8 cellular contexts compared by ENCODE assay signal in the genomic region with DNA sequence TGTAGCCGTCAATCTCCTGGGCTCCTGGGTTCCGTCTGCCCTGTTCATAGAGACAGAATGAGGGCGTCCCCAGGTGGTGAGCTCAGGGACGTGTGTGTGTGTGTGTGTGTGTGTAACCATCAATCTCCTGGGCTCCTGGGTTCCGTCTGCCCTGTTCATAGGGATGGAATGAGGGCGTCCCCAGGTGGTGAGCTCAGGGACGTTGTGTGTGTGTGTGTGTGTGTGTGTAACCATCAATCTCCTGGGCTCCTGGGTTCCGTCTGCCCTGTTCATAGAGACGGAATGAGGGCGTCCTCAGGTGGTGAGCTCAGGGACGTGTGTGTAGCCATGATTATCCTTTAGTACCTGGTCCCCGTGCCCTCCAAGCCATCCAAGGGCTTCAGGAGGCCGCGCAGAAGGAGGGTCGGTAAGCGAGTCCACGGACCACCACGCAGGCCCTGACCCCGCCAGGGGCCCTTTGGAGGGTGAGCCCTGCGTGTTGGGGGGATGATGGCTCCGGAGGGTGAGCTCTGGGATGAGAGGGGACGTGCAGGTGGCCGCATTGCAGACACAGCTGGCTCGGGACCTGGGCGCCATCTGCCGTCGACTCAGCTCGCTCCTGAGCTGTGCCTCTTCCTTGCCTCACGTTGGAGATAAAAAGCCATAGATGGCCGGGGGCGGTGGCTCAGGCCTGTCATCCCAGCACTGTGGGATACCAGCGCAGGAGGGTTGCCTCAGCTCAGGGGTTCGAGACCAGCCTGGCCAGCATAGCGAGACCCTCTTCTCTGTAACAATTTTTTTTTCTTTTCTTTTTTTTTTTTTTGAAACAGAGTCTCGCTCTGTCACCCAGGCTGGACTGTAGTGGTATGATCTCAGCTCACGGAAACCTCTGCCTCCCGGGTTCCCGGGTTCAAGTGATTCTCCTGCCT. TPM values are rescaled to one million over a fixed set of nuclear protein-coding genes. Genes with fewer than 3 reads are reported as not detected.
A peak's percentile ranks its signal among the peaks of the same experiment; 100 is the strongest.
DNase-seq lines count a peak whose midpoint lies in the region; ATAC-seq, FAIRE-seq and TF ChIP-seq lines count a peak whose summit lies in the region.

No MANE protein-coding gene starts in this region.

- H3K4me1 ChIP-seq in GM12878 (ENCODE audit: control insufficient read depth, insufficient read depth, low read length) = peaks cover 7% of the 10 kb centered on the region
- peaks cover 7 to 21% of the 10 kb centered on the region in 2 donors for H3K4me1 ChIP-seq in left lung

- POLR2A ChIA-PET in GM12878 (lab: Charles Lee) = no interaction called here

- no peak overlapping the region for H3K27ac ChIP-seq in GM12878 (ENCODE audit: control insufficient read depth, insufficient read depth)
- no peak overlapping the region for H3K27ac ChIP-seq in left lung

- 51% methylated on average over 38 of the region's 38 CpGs for WGBS in GM12878 (ENCODE audit: insufficient coverage, insufficient replicate concordance, low lambda C conversion rate, missing lambda C conversion rate)

- intact Hi-C loops in GM12878 (cut with micrococcal nuclease; ENCODE audit: unreplicated experiment) (no loop called here), left lung (cut with DNase I) (no loop called here)

- no peak overlapping the region for H3K9ac ChIP-seq in GM12878 (ENCODE audit: control insufficient read depth, insufficient read depth, low read length)

- CTCF ChIA-PET in GM12878 (lab: Yijun Ruan, JAX) = no interaction called here

- DNase-seq in CD1c-positive myeloid dendritic cell (ENCODE audit: extremely low spot score) = peak; percentile 24
- peak; percentile 68 for DNase-seq in Jurkat, Clone E6-1 (ENCODE audit: low read depth, low spot score)
- no peak for DNase-seq in GM12878 (ENCODE audit: low read depth, low spot score)
- DNase-seq in left lung = peak; percentile 51 to 76
- no peak for DNase-seq in EL
- DNase-seq in anterior cingulate cortex (lab: John Stamatoyannopoulos, UW) = no peak
- DNase-seq in NCI-H2081 (lab: John Stamatoyannopoulos, UW) = no peak

- no peak overlapping the region for H3K4me2 ChIP-seq in GM12878 (ENCODE audit: control insufficient read depth, insufficient read depth)

- TF ChIP-seq RAD21 in GM12878 (IDR thresholded peaks at IDR 0.05; ENCODE audit: insufficient read depth, low read depth, low read length) = 0 out of 2 replicates have a peak, but pooled peaks have one; percentile 13

- RAD21 ChIA-PET in GM12878 (lab: Charles Lee; ENCODE audit: unreplicated experiment) = no interaction called here

- H3K79me2 ChIP-seq in GM12878 (ENCODE audit: control insufficient read depth, insufficient read depth, low read length) = peaks cover 10% of the 10 kb centered on the region

- H3K36me3 ChIP-seq in GM12878 (ENCODE audit: control insufficient read depth in 2 of 2, insufficient read depth in 2 of 2, low read length in 1 of 2) (no peaks in the 10 kb centered on the region), left lung (no peaks in the 10 kb centered on the region)

- TF ChIP-seq POLR2A in GM12878 (IDR thresholded peaks at IDR 0.05; ENCODE audit: low read depth, low read length) = no peak

- ATAC-seq in GM12878 = peak; percentile 15; the same call in 1 of the 3 replicates
- ATAC-seq in left lung = peak; percentile 30
- ATAC-seq in HG03432 (IDR thresholded peaks at IDR 0.05; ENCODE audit: unreplicated experiment) = no peak

- TF ChIP-seq EP300 in GM12878 (IDR thresholded peaks at IDR 0.05; ENCODE audit: borderline replicate concordance in 1 of 2, control insufficient read depth in 1 of 2, low read depth in 2 of 2, low read length in 2 of 2) = no peak

- TF ChIP-seq CTCF in GM12878 (IDR thresholded peaks at IDR 0.05 in 2 of 3, conservative IDR thresholded peaks at IDR 0.05 in 1 of 3; ENCODE audit: control insufficient read depth in 2 of 3, extremely low read depth in 1 of 3, insufficient read depth in 1 of 3, low read depth in 3 of 3, low read length in 3 of 3) (peak in 2 of 3 experiments; percentile 30 to 48; a peak in 3 of 6 replicates), left lung (IDR thresholded peaks at IDR 0.05) (no peak)

- H3K4me3 ChIP-seq in Jurkat, Clone E6-1 (ENCODE audit: low read length) = no peak overlapping the region
- H3K4me3 ChIP-seq in GM12878 (no peak overlapping the region), left lung (no peak overlapping the region)

- in situ Hi-C loops in GM12878 (cut with MboI) = no loop called here

- no peak overlapping the region; the same call in 1 of the 2 replicates for H2AFZ ChIP-seq in GM12878 (ENCODE audit: control insufficient read depth, low read depth, low read length)

- no peaks in the 10 kb centered on the region for H3K27me3 ChIP-seq in GM12878 (replicated peaks in 1 of 2; ENCODE audit: control insufficient read depth in 2 of 2, insufficient read depth in 2 of 2, low read length in 1 of 2)
- H3K27me3 ChIP-seq in left lung = peaks cover 0 to 9% of the 10 kb centered on the region in 2 donors

- H4K20me1 ChIP-seq in GM12878 (ENCODE audit: control insufficient read depth, insufficient read depth) = no peaks in the 10 kb centered on the region

- H3K9me3 ChIP-seq in GM12878 (replicated peaks; ENCODE audit: control insufficient read depth, insufficient read depth, low read length) (no peaks in the 10 kb centered on the region), left lung (no peaks in the 10 kb centered on the region)

- no TSS peak for BruUV-seq in GM12878 (replicated peaks; lab: Mats Ljungman, UMichigan)

- SMC1A ChIA-PET in GM12878 (lab: Charles Lee; ENCODE audit: uncharacterized antibody, unreplicated experiment) = no interaction called here

- FAIRE-seq in GM12878 (lab: Jason Lieb, UNC) = peak; percentile 99

TF ChIP-seq in GM12878, 131 proteins besides CTCF, POLR2A, EP300 and RAD21:
- TF ChIP-seq SMC3 (IDR thresholded peaks at IDR 0.05; ENCODE audit: borderline replicate concordance, low read length) = peak; percentile 29; the same call in 1 of the 2 replicates
- TF ChIP-seq NRF1 (conservative IDR thresholded peaks at IDR 0.05; ENCODE audit: low read depth, low read length) = no peak

RNA-seq across cellular contexts. Expression of gene GTPBP6, which starts 5.4 kb away (rescaled TPM):
- 38.8 TPM for polyA plus RNA-seq in Jurkat, Clone E6-1 (2012; ENCODE audit: insufficient read depth, insufficient read length)
- 16.9 and 20.4 TPM in 2 replicates for total RNA-seq in GM12878 (2013; cell fraction: nucleolus; rRNA removed)
- total RNA-seq in GM12878 (2014; rRNA removed) (42.7 and 49.1 TPM in 2 replicates), GM12878 (2014; rRNA removed; fragmentation: Illumina TruSeq; extraction: Trizol) (11.6 and 14.7 TPM in 2 replicates), GM12878 (2021) (65.9 and 71.0 TPM in 2 replicates), left lung (10 to 100 TPM; 41.0 to 57.8 TPM)
- 15.0 TPM for polyA plus RNA-seq in GM12878 (2011; ENCODE audit: low read depth)
- polyA plus RNA-seq in GM12878 (2011; rRNA removed) (10.6 and 27.5 TPM in 2 replicates), GM12878 (2014; fragmentation: Illumina TruSeq; extraction: Trizol) (4.8 and 8.6 TPM in 2 replicates), GM12878 (2014; fragmentation: Nextera tagmentation; extraction: Ambion mirVana) (1 to 10 TPM in 1 of 2 experiments, under 1 TPM in 1; 0.31 to 1.9 TPM), GM12878 (2014; rRNA removed) (48.2 and 55.5 TPM in 2 replicates), GM12878 (2016; fragmentation: Nextera tagmentation; extraction: Ambion mirVana) (10 to 100 TPM in 1 of 2 experiments, 1 to 10 TPM in 1; 8.5 to 46.1 TPM)
- polyA plus RNA-seq in GM12878 (2011; cell fraction: cytosol; rRNA removed) = 37.2 and 59.1 TPM in 2 replicates
- 60.0 and 78.8 TPM in 2 replicates for polyA plus RNA-seq in GM12878 (2011; cell fraction: nucleus; rRNA removed)
- 40.8 and 42.6 TPM in 2 replicates for polyA plus RNA-seq in GM12878 (2012)
- 20.8 and 31.1 TPM in 2 replicates for polyA minus RNA-seq in GM12878 (2011; rRNA and poly(A)+ RNA removed)
- polyA minus RNA-seq in GM12878 (2011; cell fraction: cytosol; rRNA and poly(A)+ RNA removed) = 14.2 and 16.7 TPM in 2 replicates
- polyA minus RNA-seq in GM12878 (2011; cell fraction: nucleus; rRNA and poly(A)+ RNA removed) = 8.3 and 17.0 TPM in 2 replicates

RNA-seq across cellular contexts. Expression of gene PLCXD1, which starts 42.8 kb away (rescaled TPM):
- 29.2 TPM for polyA plus RNA-seq in Jurkat, Clone E6-1 (2012; ENCODE audit: insufficient read depth, insufficient read length)
- 66.9 and 72.5 TPM in 2 replicates for total RNA-seq in GM12878 (2013; cell fraction: nucleolus; rRNA removed)
- total RNA-seq in GM12878 (2014; rRNA removed) (23.6 and 28.8 TPM in 2 replicates), GM12878 (2014; rRNA removed; fragmentation: Illumina TruSeq; extraction: Trizol) (12.2 and 14.8 TPM in 2 replicates), GM12878 (2021) (27.5 and 28.6 TPM in 2 replicates), left lung (10 to 100 TPM; 17.0 to 17.8 TPM)
- 16.7 TPM for polyA plus RNA-seq in GM12878 (2011; ENCODE audit: low read depth)
- polyA plus RNA-seq in GM12878 (2011; rRNA removed) (24.7 and 49.7 TPM in 2 replicates), GM12878 (2014; fragmentation: Illumina TruSeq; extraction: Trizol) (12.5 and 21.2 TPM in 2 replicates), GM12878 (2014; fragmentation: Nextera tagmentation; extraction: Ambion mirVana) (1 to 10 TPM; 2.4 to 3.4 TPM), GM12878 (2014; rRNA removed) (49.7 and 49.8 TPM in 2 replicates), GM12878 (2016; fragmentation: Nextera tagmentation; extraction: Ambion mirVana) (10 to 100 TPM; 11.2 to 11.6 TPM)
- polyA plus RNA-seq in GM12878 (2011; cell fraction: cytosol; rRNA removed) = 65.3 and 73.9 TPM in 2 replicates
- 128 and 175 TPM in 2 replicates for polyA plus RNA-seq in GM12878 (2011; cell fraction: nucleus; rRNA removed)
- polyA plus RNA-seq in GM12878 (2012) = 28.7 and 35.2 TPM in 2 replicates
- 46.4 and 79.6 TPM in 2 replicates for polyA minus RNA-seq in GM12878 (2011; rRNA and poly(A)+ RNA removed)
- 37.4 and 40.9 TPM in 2 replicates for polyA minus RNA-seq in GM12878 (2011; cell fraction: cytosol; rRNA and poly(A)+ RNA removed)
- polyA minus RNA-seq in GM12878 (2011; cell fraction: nucleus; rRNA and poly(A)+ RNA removed) = 21.3 and 30.1 TPM in 2 replicates

Comparison
In these comparisons a context has a peak if more than half of its experiments do, and no peak if none do; other contexts are left out.
1. DNase-seq: peak in CD1c-positive myeloid dendritic cell (single experiment), Jurkat, Clone E6-1 (single experiment) and left lung (2 of 2); none in GM12878 (single experiment), EL (single experiment), anterior cingulate cortex (0 of 58) and NCI-H2081 (0 of 2).
2. CTCF ChIP-seq: peak in GM12878 (2 of 3); none in left lung (0 of 2).